ENCODE assay signal across 10 cellular contexts in genomic region chr7:3259711-3260424, GRCh38. TPM values are rescaled to one million over a fixed set of nuclear protein-coding genes. Genes with fewer than 3 reads are reported as not detected.
DNase-seq lines count a peak whose midpoint lies in the region; TF ChIP-seq lines count a peak whose summit lies in the region.
"Had no signal": no experiment of that assay in that cellular context is flagged by ENCODE, and none has a peak within 500 bp of the region (broad histone marks: within the 10 kb centered on the region; RNA-seq: fewer than 3 reads in every experiment).

No MANE protein-coding gene starts in this region.

- POLR2A ChIA-PET in AG04450 (lab: Yijun Ruan, JAX), result interaction anchor here (1.2 kb wide), 1 partner anchor 386 kb away, joined by 3 read pairs; no protein-coding TSS in a partner anchor

- H4K20me1 ChIP-seq in neural progenitor cell (ENCODE audit: low read depth), result no peaks in the 10 kb centered on the region
- H4K20me1 ChIP-seq in Karpas-422 (ENCODE audit: insufficient read depth, low read depth, low read length), result no peaks in the 10 kb centered on the region

- H3K9me3 ChIP-seq in AG04450 (ENCODE audit: control insufficient read depth, insufficient read depth, low read length), result peaks cover 4% of the 10 kb centered on the region; the same call in 1 of the 2 replicates
- no peaks in the 10 kb centered on the region for H3K9me3 ChIP-seq in MG63
- no peaks in the 10 kb centered on the region for H3K9me3 ChIP-seq in esophagus muscularis mucosa
- H3K9me3 ChIP-seq in neural progenitor cell (ENCODE audit: low read depth), result no peaks in the 10 kb centered on the region
- H3K9me3 ChIP-seq in endodermal cell (ENCODE audit: control insufficient read depth, low read length), result no peaks in the 10 kb centered on the region
- H3K9me3 ChIP-seq in Karpas-422 (ENCODE audit: low read length), result no peaks in the 10 kb centered on the region

- H3K27ac ChIP-seq in AG04450 (ENCODE audit: low read depth, low read length) (peak overlapping the region; percentile 77), esophagus muscularis mucosa (replicated peaks in 1 of 4) (peak overlapping the region; percentile 53 to 67 (median 64)), neural progenitor cell (no peak overlapping the region), endodermal cell (ENCODE audit: low read depth, low read length) (no peak overlapping the region), Karpas-422 (ENCODE audit: low read length) (no peak overlapping the region)

- CTCF ChIA-PET in AG04450 (lab: Charles Lee), result no interaction called here

- H3K4me2 ChIP-seq in neural progenitor cell, result peak overlapping the region; percentile 16
- H3K4me2 ChIP-seq in Karpas-422 (ENCODE audit: low read depth, low read length, poor library complexity, severe bottlenecking), result no peak overlapping the region

- H3K9me3 Mint-ChIP-seq in neural progenitor cell (no peaks in the 10 kb centered on the region), endodermal cell (peaks cover 2% of the 10 kb centered on the region)

- H3K9ac ChIP-seq in neural progenitor cell, result no peak overlapping the region
- H3K9ac ChIP-seq in endodermal cell (ENCODE audit: extremely low read depth, low read length, poor library complexity, severe bottlenecking), result no peak overlapping the region
- no peak overlapping the region for H3K9ac ChIP-seq in Karpas-422 (ENCODE audit: low read length)

- no peak for TF ChIP-seq EP300 in esophagus muscularis mucosa (IDR thresholded peaks at IDR 0.05)

- DNase-seq in AG04450 (ENCODE audit: low read depth, low spot score) (peak; percentile 26), MG63 (no peak), esophagus muscularis mucosa (ENCODE audit: extremely low spot score) (no peak), neural progenitor cell (ENCODE audit: low spot score) (no peak), endodermal cell (no peak), NCI-H526 (lab: John Stamatoyannopoulos, UW) (no peak), Karpas-422 (no peak), AG20443 (ENCODE audit: low spot score) (no peak)
- DNase-seq: DND-41, naive B cell had no signal

- H3K79me2 ChIP-seq in neural progenitor cell (ENCODE audit: low read depth) (no peaks in the 10 kb centered on the region), Karpas-422 (ENCODE audit: low read length) (no peaks in the 10 kb centered on the region)

- no peaks in the 10 kb centered on the region for H3K36me3 ChIP-seq in MG63
- H3K36me3 ChIP-seq in esophagus muscularis mucosa, result no peaks in the 10 kb centered on the region
- H3K36me3 ChIP-seq in neural progenitor cell, result no peaks in the 10 kb centered on the region
- no peaks in the 10 kb centered on the region for H3K36me3 ChIP-seq in endodermal cell (ENCODE audit: control insufficient read depth, insufficient read depth, low read length)
- H3K36me3 ChIP-seq in Karpas-422 (ENCODE audit: insufficient read depth, low read length), result no peaks in the 10 kb centered on the region

- intact Hi-C loops in esophagus muscularis mucosa (cut with DNase I), result no loop called here

- H3K4me1 Mint-ChIP-seq in neural progenitor cell, result peaks cover 33% of the 10 kb centered on the region
- peaks cover 43% of the 10 kb centered on the region for H3K4me1 Mint-ChIP-seq in endodermal cell
- H3K4me1 Mint-ChIP-seq: naive B cell had no signal

- WGBS in esophagus muscularis mucosa, result 27% methylated on average over 17 of the region's 17 CpGs
- WGBS in endodermal cell (ENCODE audit: insufficient coverage in 1 of 2, insufficient read length in 1 of 2), 2 experiments, result 89 to 90% methylated on average over 14 to 17 of the region's 17 CpGs

- no peaks in the 10 kb centered on the region for H3K9me2 ChIP-seq in Karpas-422 (replicated peaks; ENCODE audit: insufficient read depth, low read length)

- H3K27ac Mint-ChIP-seq in neural progenitor cell, result peak overlapping the region; percentile 64
- no peak overlapping the region for H3K27ac Mint-ChIP-seq in endodermal cell
- H3K27ac Mint-ChIP-seq: naive B cell had no signal

- H3K4me3 ChIP-seq in AG04450 (ENCODE audit: low read depth, low read length) (peak overlapping the region; percentile 53), MG63 (peak overlapping the region; percentile 58), esophagus muscularis mucosa (peak overlapping the region; percentile 55 to 63 (median 60)), neural progenitor cell (no peak overlapping the region), endodermal cell (ENCODE audit: low read length) (no peak overlapping the region), Karpas-422 (ENCODE audit: low read length) (no peak overlapping the region)

- H3K4me1 ChIP-seq in esophagus muscularis mucosa (peaks cover 0 to 10% (median 5%) of the 10 kb centered on the region in 4 donors), neural progenitor cell (peaks cover 28% of the 10 kb centered on the region), endodermal cell (ENCODE audit: control insufficient read depth, insufficient read depth, low read length) (peaks cover 13% of the 10 kb centered on the region), Karpas-422 (ENCODE audit: low read length) (no peaks in the 10 kb centered on the region)

- H3F3A ChIP-seq in neural progenitor cell (ENCODE audit: low read depth), result peaks cover 18% of the 10 kb centered on the region

- TF ChIP-seq POLR2A in esophagus muscularis mucosa (IDR thresholded peaks at IDR 0.05; ENCODE audit: low read depth), result no peak

- no peak overlapping the region for H3K4me3 Mint-ChIP-seq in neural progenitor cell
- no peak overlapping the region for H3K4me3 Mint-ChIP-seq in endodermal cell

- H3K27me3 Mint-ChIP-seq in neural progenitor cell (ENCODE audit: insufficient read depth, low read depth) (peaks cover 9% of the 10 kb centered on the region), endodermal cell (ENCODE audit: insufficient read depth) (peaks cover 77% of the 10 kb centered on the region)

- H3K36me3 Mint-ChIP-seq in neural progenitor cell (no peaks in the 10 kb centered on the region), endodermal cell (ENCODE audit: low read depth) (no peaks in the 10 kb centered on the region)
- H3K36me3 Mint-ChIP-seq: naive B cell had no signal

- H2AFZ ChIP-seq in neural progenitor cell (replicated peaks) (peak overlapping the region; percentile 51), Karpas-422 (ENCODE audit: low read length) (no peak overlapping the region)

- TF ChIP-seq CTCF in AG04450 (IDR thresholded peaks at IDR 0.05; ENCODE audit: low read depth, low read length) (no peak), esophagus muscularis mucosa (IDR thresholded peaks at IDR 0.05) (no peak), neural progenitor cell (IDR thresholded peaks at IDR 0.05) (no peak), endodermal cell (conservative IDR thresholded peaks at IDR 0.05) (no peak)

- H3K27me3 ChIP-seq in AG04450 (ENCODE audit: control insufficient read depth, insufficient read depth, low read length), result peaks cover 7% of the 10 kb centered on the region
- no peaks in the 10 kb centered on the region for H3K27me3 ChIP-seq in MG63
- no peaks in the 10 kb centered on the region for H3K27me3 ChIP-seq in esophagus muscularis mucosa
- H3K27me3 ChIP-seq in neural progenitor cell, result no peaks in the 10 kb centered on the region
- peaks cover 57% of the 10 kb centered on the region for H3K27me3 ChIP-seq in endodermal cell (ENCODE audit: control insufficient read depth, insufficient read depth, low read length, poor library complexity, severe bottlenecking)
- H3K27me3 ChIP-seq in Karpas-422 (ENCODE audit: low read length), result no peaks in the 10 kb centered on the region

RNA-seq across cellular contexts. Expression of gene SDK1, which starts 41.2 kb away (rescaled TPM):
- polyA plus RNA-seq in AG04450 (2011; rRNA removed), result 2.2 and 3.3 TPM in 2 replicates
- 7.0 and 9.5 TPM in 2 replicates for polyA minus RNA-seq in AG04450 (2011; rRNA and poly(A)+ RNA removed)
- 1.1 TPM in 1 of 2 replicates, not detected in the other for total RNA-seq in MG63 (2014; rRNA removed; shearing (Covaris generic); ENCODE audit: low replicate concordance)
- total RNA-seq in esophagus muscularis mucosa (10 to 100 TPM in 2 of 4 donors, 1 to 10 TPM in 2; 7.8 to 18.6 (median 12.0) TPM), neural progenitor cell (ENCODE audit: low replicate concordance) (4.4 and 4.9 TPM in 2 replicates), endodermal cell (10 to 100 TPM; 22.7 to 23.1 TPM)
- polyA plus RNA-seq in endodermal cell (2013, experiment 1 of 2), result 8.3 TPM
- polyA plus RNA-seq in endodermal cell (2013, experiment 2 of 2), result 6.5 TPM
- not detected in 2 replicates for total RNA-seq in Karpas-422 (2014; rRNA removed; shearing (Covaris generic); ENCODE audit: low replicate concordance)

Comparison
In these comparisons a context has a peak if more than half of its experiments do, and no peak if none do; other contexts are left out.
1. H3K27ac ChIP-seq: peak in AG04450 (single experiment) and esophagus muscularis mucosa (4 of 4); none in neural progenitor cell (single experiment), endodermal cell (single experiment) and Karpas-422 (single experiment).
2. H3K4me3 ChIP-seq: peak in AG04450 (single experiment), MG63 (single experiment) and esophagus muscularis mucosa (4 of 4); none in neural progenitor cell (single experiment), endodermal cell (single experiment) and Karpas-422 (single experiment).